ENCODE assay signal across 9 cellular contexts in the genomic region with DNA sequence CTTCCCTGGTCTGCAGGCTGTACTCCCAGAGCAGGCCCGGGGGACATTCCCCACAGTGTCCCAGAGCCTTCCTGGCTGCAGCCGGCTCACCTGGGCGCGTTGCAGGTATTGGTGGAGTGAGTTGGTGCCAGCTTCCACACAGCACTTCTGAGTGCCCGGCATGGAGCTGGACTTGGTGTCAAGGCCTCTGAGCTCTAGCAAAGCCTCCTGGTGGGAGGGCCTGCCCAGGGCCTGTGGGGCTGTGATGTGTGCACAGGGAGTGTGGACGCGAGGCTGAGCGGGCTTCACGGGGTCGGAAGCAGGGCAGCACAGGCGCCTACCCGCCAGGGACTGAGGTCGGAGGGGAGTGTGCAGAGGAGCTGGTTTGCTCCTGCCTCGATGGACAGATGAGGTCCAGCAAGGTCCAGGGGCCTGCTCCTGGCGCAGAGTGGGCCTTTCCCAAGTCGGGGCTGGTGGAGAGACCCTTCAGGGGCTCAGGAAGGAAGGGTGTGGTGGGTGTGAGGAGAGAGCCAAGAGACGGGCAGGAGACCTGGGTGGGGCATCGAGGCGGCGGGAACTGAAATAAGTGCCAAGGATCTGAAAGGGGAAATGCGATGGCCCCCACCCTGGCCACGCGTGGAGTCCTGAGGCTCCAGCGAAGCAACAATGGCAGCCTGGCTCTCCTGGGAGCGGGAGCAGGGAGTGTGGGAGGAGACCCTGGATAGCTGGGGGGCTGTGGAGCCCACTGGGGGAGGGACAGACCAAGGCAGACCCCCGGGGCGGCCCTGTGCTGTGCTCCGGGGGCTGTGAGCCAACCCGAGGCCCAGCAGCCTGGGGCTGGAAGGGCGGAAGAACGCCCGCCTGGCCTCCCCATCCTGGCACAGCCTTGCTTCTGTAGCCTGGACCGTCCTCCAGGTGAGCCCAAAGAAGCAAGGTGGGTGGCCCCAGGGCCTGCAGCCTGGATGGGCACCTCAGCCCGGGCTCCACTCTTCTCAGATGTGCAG.
DNase-seq lines count a peak whose midpoint lies in the region; ATAC-seq and TF ChIP-seq lines count a peak whose summit lies in the region.
"Had no signal": no experiment of that assay in that cellular context is flagged by ENCODE, and none has a peak within 500 bp of the region (broad histone marks: within the 10 kb centered on the region; RNA-seq: fewer than 3 reads in every experiment).

No MANE protein-coding gene starts in this region.

- H3F3A ChIP-seq in GM23338 (replicated peaks; ENCODE audit: low read depth) = no peaks in the 10 kb centered on the region
- H3F3A ChIP-seq in PC-3 (ENCODE audit: low read length, unreplicated experiment) = no peaks in the 10 kb centered on the region

- no peak overlapping the region for H3K4me3 Mint-ChIP-seq in GM23338
- peak overlapping the region; percentile 64 for H3K4me3 Mint-ChIP-seq in stimulated activated effector memory CD8-positive, alpha-beta T cell treated with anti-CD3 and anti-CD28 coated beads, Interleukin-12 subunit alpha, Interleukin-12 subunit beta, amount 100 ng/mL, for 72 hours

- H3K9me2 ChIP-seq in GM23338 (ENCODE audit: insufficient read depth) (no peaks in the 10 kb centered on the region), PC-3 (replicated peaks; ENCODE audit: low read length) (no peaks in the 10 kb centered on the region)

- BruUV-seq in PC-3 (replicated peaks; lab: Mats Ljungman, UMichigan) = no TSS peak

- H2AFZ ChIP-seq in GM23338 = no peak overlapping the region
- no peak overlapping the region for H2AFZ ChIP-seq in PC-3 (ENCODE audit: low read length)

- ATAC-seq in GM23338 (no peak), HG03097 (IDR thresholded peaks at IDR 0.05; ENCODE audit: low FRiP score, unreplicated experiment) (no peak), PC-3 (no peak)
- no peak for ATAC-seq in stimulated activated effector memory CD8-positive, alpha-beta T cell treated with anti-CD3 and anti-CD28 coated beads, Interleukin-12 subunit alpha, Interleukin-12 subunit beta, amount 100 ng/mL, for 72 hours

- no peak overlapping the region for H3K4me2 ChIP-seq in GM23338
- no peak overlapping the region for H3K4me2 ChIP-seq in PC-3 (ENCODE audit: low read length)

- H3K4me3 ChIP-seq in GM23338 = no peak overlapping the region
- no peak overlapping the region for H3K4me3 ChIP-seq in right atrium auricular region
- H3K4me3 ChIP-seq in PC-3 (ENCODE audit: low read length) = no peak overlapping the region

- POLR2A ChIA-PET in RWPE1 (lab: Yijun Ruan, JAX; ENCODE audit: low non-redundant PET) (no interaction called here), PC-3 (lab: Charles Lee; ENCODE audit: unreplicated experiment) (no interaction called here)

- TF ChIP-seq CTCF in GM23338 (conservative IDR thresholded peaks at IDR 0.05; ENCODE audit: low read depth in 2 of 2) (no peak), RWPE1 (conservative IDR thresholded peaks at IDR 0.05; ENCODE audit: low read depth) (no peak), right atrium auricular region (IDR thresholded peaks at IDR 0.05) (no peak), PC-3 (conservative IDR thresholded peaks at IDR 0.05; ENCODE audit: low read depth, low read length) (no peak)

- H3K9me3 ChIP-seq in right atrium auricular region = no peaks in the 10 kb centered on the region
- no peaks in the 10 kb centered on the region for H3K9me3 ChIP-seq in PC-3 (ENCODE audit: low read length)

- H3K27ac ChIP-seq in GM23338 (ENCODE audit: low read depth) (no peak overlapping the region), RWPE1 (peak overlapping the region; percentile 97), right atrium auricular region (peak overlapping the region; percentile 78 to 87), PC-3 (ENCODE audit: low read length) (no peak overlapping the region)

- H4K20me1 ChIP-seq in GM23338 (replicated peaks; ENCODE audit: insufficient read depth) (no peaks in the 10 kb centered on the region), PC-3 (ENCODE audit: low read length) (no peaks in the 10 kb centered on the region)

- intact Hi-C loops in PC-3 (cut with micrococcal nuclease) = no loop called here

- no peaks in the 10 kb centered on the region; the same call in 2 of the 3 replicates for H3K36me3 Mint-ChIP-seq in GM23338 (ENCODE audit: low read depth)
- peaks cover 75% of the 10 kb centered on the region for H3K36me3 Mint-ChIP-seq in stimulated activated effector memory CD8-positive, alpha-beta T cell treated with anti-CD3 and anti-CD28 coated beads, Interleukin-12 subunit alpha, Interleukin-12 subunit beta, amount 100 ng/mL, for 72 hours

- H3K9ac ChIP-seq in PC-3 (ENCODE audit: low read length) = no peak overlapping the region

- H3K27me3 ChIP-seq in GM23338 (ENCODE audit: insufficient read depth) = no peaks in the 10 kb centered on the region
- no peaks in the 10 kb centered on the region for H3K27me3 ChIP-seq in right atrium auricular region
- H3K27me3 ChIP-seq in PC-3 (ENCODE audit: low read length) = no peaks in the 10 kb centered on the region

- peaks cover 12% of the 10 kb centered on the region for H3K4me1 Mint-ChIP-seq in GM23338
- H3K4me1 Mint-ChIP-seq in stimulated activated effector memory CD8-positive, alpha-beta T cell treated with anti-CD3 and anti-CD28 coated beads, Interleukin-12 subunit alpha, Interleukin-12 subunit beta, amount 100 ng/mL, for 72 hours = peaks cover 64% of the 10 kb centered on the region

- H3K79me2 ChIP-seq in GM23338 (replicated peaks; ENCODE audit: insufficient read depth) (peaks cover 6% of the 10 kb centered on the region), PC-3 (ENCODE audit: low read length) (peaks cover 13% of the 10 kb centered on the region; the same call in 1 of the 2 replicates)

- CTCF ChIA-PET in RWPE1 (lab: Yijun Ruan, JAX) = interaction anchor here (0.6 kb wide), 1 partner anchor 44 kb away, joined by 3 read pairs; no protein-coding TSS in a partner anchor
- CTCF ChIA-PET in PC-3 (lab: Charles Lee) = no interaction called here

- no peaks in the 10 kb centered on the region for H3K9me3 Mint-ChIP-seq in GM23338
- no peaks in the 10 kb centered on the region for H3K9me3 Mint-ChIP-seq in stimulated activated effector memory CD8-positive, alpha-beta T cell treated with anti-CD3 and anti-CD28 coated beads, Interleukin-12 subunit alpha, Interleukin-12 subunit beta, amount 100 ng/mL, for 72 hours

- no peaks in the 10 kb centered on the region for H3K4me1 ChIP-seq in GM23338 (ENCODE audit: insufficient read depth)
- H3K4me1 ChIP-seq in right atrium auricular region = peaks cover 5 to 85% of the 10 kb centered on the region in 2 donors
- H3K4me1 ChIP-seq in PC-3 (ENCODE audit: insufficient read depth, low read length) = peaks cover 15% of the 10 kb centered on the region

- DNase-seq in GM23338 (ENCODE audit: low spot score) = no peak
- DNase-seq in RWPE1 (ENCODE audit: low spot score) = no peak
- no peak for DNase-seq in right atrium auricular region (ENCODE audit: low spot score)
- no peak for DNase-seq in stimulated activated effector memory CD8-positive, alpha-beta T cell treated with anti-CD3 and anti-CD28 coated beads, Interleukin-12 subunit alpha, Interleukin-12 subunit beta, amount 100 ng/mL, for 72 hours (ENCODE audit: low spot score in 2 of 2)
- no peak for DNase-seq in PC-3
- DNase-seq in NCI-H2171 (lab: John Stamatoyannopoulos, UW) = no peak
- DNase-seq: activated CD4-positive, CD25-positive, alpha-beta regulatory T cell; NCI-H226 had no signal

- H3K27ac Mint-ChIP-seq in GM23338 = peak overlapping the region; percentile 67; the same call in 1 of the 2 replicates
- H3K27ac Mint-ChIP-seq in stimulated activated effector memory CD8-positive, alpha-beta T cell treated with anti-CD3 and anti-CD28 coated beads, Interleukin-12 subunit alpha, Interleukin-12 subunit beta, amount 100 ng/mL, for 72 hours = peak overlapping the region; percentile 68

- H3K36me3 ChIP-seq in GM23338 (ENCODE audit: insufficient read depth) = no peaks in the 10 kb centered on the region
- H3K36me3 ChIP-seq in right atrium auricular region = peaks cover 8% of the 10 kb centered on the region
- no peaks in the 10 kb centered on the region for H3K36me3 ChIP-seq in PC-3 (ENCODE audit: low read depth, low read length)

- peaks cover 9% of the 10 kb centered on the region for H3K27me3 Mint-ChIP-seq in GM23338 (ENCODE audit: insufficient read depth, low read depth, poor library complexity)

TF ChIP-seq in GM23338, 12 proteins besides CTCF, POLR2A, EP300 and RAD21 (continues in another document):
- no peak for TF ChIP-seq EZH2phosphoT487 (IDR thresholded peaks at IDR 0.05; ENCODE audit: unreplicated experiment)

Comparison
In these comparisons a context has a peak if more than half of its experiments do, and no peak if none do; other contexts are left out.
1. H3K27ac ChIP-seq: peak in RWPE1 (single experiment) and right atrium auricular region (2 of 2); none in GM23338 (single experiment) and PC-3 (single experiment).